ENCODE assay signal across 8 cellular contexts in the genomic region with DNA sequence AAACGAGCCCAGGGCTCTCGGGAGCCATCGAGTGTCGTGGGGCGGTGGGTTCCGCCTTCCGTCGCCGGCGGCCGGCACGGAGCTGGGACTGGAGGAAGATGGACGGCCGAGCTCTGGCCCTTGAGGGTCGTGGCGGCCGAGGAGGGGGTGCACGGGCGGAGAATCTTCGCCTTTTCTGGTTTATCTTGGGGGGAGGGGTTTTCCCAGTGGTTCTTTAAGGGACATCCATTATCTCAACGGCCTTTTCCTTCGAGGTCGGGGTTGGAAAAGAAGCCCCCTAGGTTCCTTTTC. TPM values are rescaled to one million over a fixed set of nuclear protein-coding genes. Genes with fewer than 3 reads are reported as not detected.
A peak's percentile ranks its signal among the peaks of the same experiment; 100 is the strongest.
DNase-seq lines count a peak whose midpoint lies in the region; ATAC-seq and TF ChIP-seq lines count a peak whose summit lies in the region.

No MANE protein-coding gene starts in this region.

- peak; percentile 16 for ATAC-seq in HG03196 (IDR thresholded peaks at IDR 0.05; ENCODE audit: unreplicated experiment)
- no peak for ATAC-seq in right lobe of liver

- TF ChIP-seq CTCF in GM13977 (IDR thresholded peaks at IDR 0.05; ENCODE audit: extremely low read depth, insufficient read depth, missing control alignments), result no peak
- no peak for TF ChIP-seq CTCF in astrocyte of the spinal cord (IDR thresholded peaks at IDR 0.05; ENCODE audit: low read depth, low read length)
- no peak for TF ChIP-seq CTCF in right lobe of liver (IDR thresholded peaks at IDR 0.05)
- no peak for TF ChIP-seq CTCF in type B pancreatic cell (conservative IDR thresholded peaks at IDR 0.05)

- intact Hi-C loops in right lobe of liver (cut with DNase I), result no loop called here

- no peak for TF ChIP-seq POLR2A in right lobe of liver (IDR thresholded peaks at IDR 0.05)

- peaks cover 15% of the 10 kb centered on the region for H3K36me3 Mint-ChIP-seq in type B pancreatic cell

- no peaks in the 10 kb centered on the region for H3K9me3 ChIP-seq in right lobe of liver

- in situ Hi-C loops in GM13977 (cut with MboI; ENCODE audit: low pct_unique_long_range_greater_than_20kb, low sequenced_read_pairs, unreplicated experiment), result no loop called here
- in situ Hi-C loops in astrocyte of the spinal cord (cut with HindIII; ENCODE audit: low sequenced_read_pairs), result no loop called here

- peak overlapping the region; percentile 98 for H3K4me3 Mint-ChIP-seq in type B pancreatic cell

- peak overlapping the region; percentile 95 for H3K4me3 ChIP-seq in astrocyte of the spinal cord (ENCODE audit: low read depth, low read length)
- H3K4me3 ChIP-seq in right lobe of liver, result peak overlapping the region; percentile 84 to 98 (median 95)

- H3K27ac Mint-ChIP-seq in type B pancreatic cell, result peak overlapping the region; percentile 98

- H3K9me3 Mint-ChIP-seq in type B pancreatic cell, result no peaks in the 10 kb centered on the region

- DNase-seq in GM13977 (ENCODE audit: low spot score) (peak; percentile 49), astrocyte of the spinal cord (ENCODE audit: low read depth, low spot score) (no peak), right lobe of liver (no peak), type B pancreatic cell (ENCODE audit: extremely low spot score, unreplicated experiment) (no peak), GM19240 (ENCODE audit: insufficient read length, low spot score) (no peak), NCI-H1105 (lab: John Stamatoyannopoulos, UW) (no peak)
- DNase-seq in activated effector memory CD4-positive, alpha-beta T cell treated with anti-CD3 and anti-CD28 coated beads, Interleukin-2, amount 50 U/mL, for 16 hours, result no peak

- 0% methylated on average over 11 of the region's 23 CpGs for WGBS in right lobe of liver (ENCODE audit: insufficient coverage, low coverage, low lambda C conversion rate, missing lambda C conversion rate)

- H3K27ac ChIP-seq in right lobe of liver, result peak overlapping the region; percentile 86 to 89 (median 89)

- peaks cover 0 to 9% (median 4%) of the 10 kb centered on the region in 4 donors for H3K4me1 ChIP-seq in right lobe of liver

- peaks cover 0 to 28% (median 10%) of the 10 kb centered on the region in 4 donors for H3K36me3 ChIP-seq in right lobe of liver

- H3K27me3 Mint-ChIP-seq in type B pancreatic cell, result peaks cover 4% of the 10 kb centered on the region

- H3K27me3 ChIP-seq in right lobe of liver, result no peaks in the 10 kb centered on the region

- peaks cover 11% of the 10 kb centered on the region for H3K4me1 Mint-ChIP-seq in type B pancreatic cell (ENCODE audit: unreplicated experiment)

RNA-seq across cellular contexts. Expression of a gene that starts 0.6 kb away (rescaled TPM):
- total RNA-seq in right lobe of liver, result 10 to 100 TPM; 16.9 to 30.6 (median 22.4) TPM
- total RNA-seq in type B pancreatic cell (ENCODE audit: low replicate concordance), result 79.4 and 109 TPM in 2 replicates
